In the genomic region with DNA sequence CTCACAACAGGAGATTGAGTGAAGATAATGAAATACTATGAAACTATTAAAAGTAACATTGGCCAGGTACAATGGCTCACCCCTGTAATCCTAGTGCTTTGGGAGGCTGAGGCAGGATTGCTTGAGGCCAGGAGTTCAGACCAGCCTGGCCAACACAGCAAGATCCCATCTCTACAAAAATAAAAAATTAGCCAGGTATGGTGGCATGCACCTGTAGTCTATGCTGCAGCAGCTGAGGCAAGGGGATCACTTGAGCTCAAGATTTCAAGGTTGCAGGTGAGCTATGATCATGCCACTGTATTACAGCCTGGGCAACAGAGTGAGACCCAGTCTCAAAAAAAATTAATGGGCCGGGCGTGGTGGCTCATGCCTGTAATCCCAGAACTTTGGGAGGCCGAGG, we compare ENCODE assay signal across 26 cellular contexts.
"Had no signal": no experiment of that assay in that cellular context is flagged by ENCODE, and none has a peak within 500 bp of the region (broad histone marks: within the 10 kb centered on the region; RNA-seq: fewer than 3 reads in every experiment).

No MANE protein-coding gene starts in this region.

- H3K36me3 ChIP-seq: colonic mucosa, esophagus squamous epithelium, gastrocnemius medialis, heart right ventricle, left lung, lower lobe of right lung had no signal

- H3K27me3 ChIP-seq: colonic mucosa, esophagus squamous epithelium, gastrocnemius medialis, heart right ventricle, left lung had no signal

- ATAC-seq: effector memory CD8-positive, alpha-beta T cell; esophagus mucosa; gastrocnemius medialis; heart right ventricle; left cardiac atrium; left lung; left ventricle myocardium superior; lower lobe of right lung; mucosa of descending colon had no signal

- H3K27ac ChIP-seq: colonic mucosa, epithelial cell of prostate, esophagus squamous epithelium, gastrocnemius medialis, heart right ventricle, left lung, lower lobe of right lung had no signal

- DNase-seq: colonic mucosa; cortex of kidney; effector CD8-positive, alpha-beta T cell; effector memory CD8-positive, alpha-beta T cell; endodermal cell; erythroblast; esophagus squamous epithelium; foreskin fibroblast; foreskin melanocyte; gastrocnemius medialis; glutamatergic neuron; head of caudate nucleus; heart right ventricle; hippocampal formation; left cardiac atrium; left lung; left ventricle myocardium superior; lower lobe of right lung; mesenchymal stem cell; mucosa of descending colon; naive B cell had no signal

- H3K4me1 ChIP-seq: colonic mucosa, gastrocnemius medialis, lower lobe of right lung had no signal

- FAIRE-seq: endometrium, islet of Langerhans, keratinocyte had no signal

- H3K4me3 ChIP-seq: colonic mucosa, esophagus squamous epithelium, gastrocnemius medialis, heart right ventricle, left lung, lower lobe of right lung, mucosa of descending colon had no signal

- H3K9me3 ChIP-seq: colonic mucosa, esophagus squamous epithelium, gastrocnemius medialis, heart right ventricle, left lung, lower lobe of right lung, mucosa of descending colon had no signal
